Comparison of ENCODE assay signal across 29 cellular contexts in the genomic region with DNA sequence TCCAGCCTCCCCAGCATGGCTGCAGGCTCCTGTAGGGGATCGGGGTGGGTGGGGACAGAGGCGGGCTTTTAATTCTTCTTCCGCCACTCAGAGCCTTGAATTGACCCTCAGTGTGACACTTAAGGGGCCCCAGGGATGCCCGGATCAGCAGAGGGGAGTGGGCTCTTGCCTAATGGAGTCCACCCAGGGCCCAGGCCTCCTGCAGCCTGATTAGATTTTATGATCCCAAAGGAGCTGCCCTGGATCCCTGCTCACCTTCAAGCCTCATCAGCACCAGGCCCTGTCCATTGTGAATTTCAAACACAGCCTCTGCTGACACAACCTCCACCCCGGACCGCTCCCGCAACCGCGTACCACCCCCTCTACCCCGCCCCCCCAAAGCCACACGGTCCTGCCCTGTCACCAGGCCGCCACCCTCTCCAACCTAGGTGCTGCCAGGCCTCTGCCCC.
DNase-seq lines count a peak whose midpoint lies in the region; ATAC-seq, FAIRE-seq and TF ChIP-seq lines count a peak whose summit lies in the region.
"Had no signal": no experiment of that assay in that cellular context is flagged by ENCODE, and none has a peak within 500 bp of the region (broad histone marks: within the 10 kb centered on the region; RNA-seq: fewer than 3 reads in every experiment).

No MANE protein-coding gene starts in this region.

- no peaks in the 10 kb centered on the region for H3K4me1 ChIP-seq in kidney (ENCODE audit: control insufficient read depth in 1 of 2, insufficient read depth in 1 of 2, low read depth in 1 of 2, low read length in 2 of 2)
- H3K4me1 ChIP-seq in aorta (ENCODE audit: control insufficient read depth in 1 of 2, insufficient read depth in 2 of 2, low read length in 2 of 2): no peaks in the 10 kb centered on the region
- H3K4me1 ChIP-seq: testis had no signal

- H3K9me3 ChIP-seq in kidney (ENCODE audit: control insufficient read depth in 1 of 2, low read length in 2 of 2): no peaks in the 10 kb centered on the region
- no peaks in the 10 kb centered on the region for H3K9me3 ChIP-seq in aorta (ENCODE audit: control insufficient read depth, low read length)
- H3K9me3 ChIP-seq: testis had no signal

- H3K9ac ChIP-seq in kidney (ENCODE audit: low read length in 2 of 2): no peak overlapping the region

- DNase-seq in cardiac septum (ENCODE audit: low spot score) (peak; percentile 41), Right ventricle myocardium superior (no peak), SW480 (ENCODE audit: low spot score) (peak; percentile 56), kidney (peak; percentile 52), aorta (peak; percentile 30 to 55), NCI-H1048 (lab: John Stamatoyannopoulos, UW) (no peak), DMS153 (lab: John Stamatoyannopoulos, UW) (no peak)
- no peak for DNase-seq in stimulated activated CD4-positive, alpha-beta T cell treated with anti-CD3 and anti-CD28 coated beads, Interleukin-12 subunit alpha, Interleukin-12 subunit beta, amount 100 ng/mL, for 4 hours
- DNase-seq: activated CD4-positive, alpha-beta T cell treated with anti-CD3 and anti-CD28 coated beads, Interleukin-2, amount 10 ng/mL, durations not matched to agents 24 days and 14 days; activated CD8-positive, alpha-beta memory T cell treated with anti-CD3 and anti-CD28 coated beads for 24 hours; activated gamma-delta T cell; activated naive CD8-positive, alpha-beta T cell treated with anti-CD3 and anti-CD28 coated beads, Interleukin-2, amount 50 U/mL, for 24 hours; activated T-cell treated with anti-CD3 and anti-CD28 coated beads for 4 hours; CD8-positive, alpha-beta memory T cell; central memory CD4-positive, alpha-beta T cell; HFFc6; IMR-90; mammary epithelial cell; MV-4-11; NCI-H1436 treated with DMSO at 0.1 percent for 48 hours; NCI-H446; SIG-M5; stimulated activated naive CD4-positive, alpha-beta T cell; T-cell; testis; WERI-Rb-1 had no signal

- H3K36me3 ChIP-seq in kidney (ENCODE audit: control insufficient read depth in 1 of 2, insufficient read depth in 2 of 2, low read length in 2 of 2): no peaks in the 10 kb centered on the region
- no peaks in the 10 kb centered on the region for H3K36me3 ChIP-seq in aorta (ENCODE audit: control insufficient read depth in 1 of 2, insufficient read depth in 2 of 2, low read length in 1 of 2)
- H3K36me3 ChIP-seq: WERI-Rb-1 had no signal

- intact Hi-C loops in cardiac septum (cut with DNase I): no loop called here
- intact Hi-C loops in Right ventricle myocardium superior (cut with DNase I): no loop called here
- intact Hi-C loops in kidney (cut with DNase I): no loop called here
- intact Hi-C loops in aorta (cut with DNase I): no loop called here

- no peaks in the 10 kb centered on the region for H3K27me3 ChIP-seq in aorta (ENCODE audit: control insufficient read depth in 1 of 2, insufficient read depth in 2 of 2, low read length in 1 of 2)
- H3K27me3 ChIP-seq: testis had no signal

- WGBS in aorta, 2 donors: 80 to 83% methylated on average over 12 of the region's 12 CpGs

- no peak for TF ChIP-seq CTCF in kidney (IDR thresholded peaks at IDR 0.05; ENCODE audit: borderline replicate concordance, extremely low read depth, insufficient read depth)

- no peak for FAIRE-seq in kidney (lab: Jason Lieb, UNC)
- FAIRE-seq: frontal cortex, GM12892, RCC 7860 had no signal

- ATAC-seq in Right ventricle myocardium superior (ENCODE audit: poor library complexity) (no peak), aorta (ENCODE audit: low FRiP score) (no peak)
- ATAC-seq: activated naive CD8-positive, alpha-beta T cell treated with anti-CD3 and anti-CD28 coated beads, Interleukin-2, amount 50 U/mL, for 24 hours; T-cell had no signal

- H3K27ac ChIP-seq in kidney (ENCODE audit: low read depth in 2 of 2, low read length in 2 of 2): no peak overlapping the region
- no peak overlapping the region for H3K27ac ChIP-seq in aorta (ENCODE audit: low read depth in 1 of 2, low read length in 2 of 2)
- H3K27ac ChIP-seq: testis, WERI-Rb-1 had no signal

- H3K4me3 ChIP-seq in kidney (ENCODE audit: low read length in 2 of 2): no peak overlapping the region
- H3K4me3 ChIP-seq in aorta (ENCODE audit: low read length in 2 of 2): no peak overlapping the region
- H3K4me3 ChIP-seq: testis had no signal

Comparison
In these comparisons a context has a peak if more than half of its experiments do, and no peak if none do; other contexts are left out.
1. DNase-seq: peak in cardiac septum (single experiment), SW480 (single experiment), kidney (single experiment) and aorta (2 of 2); none in Right ventricle myocardium superior (single experiment), NCI-H1048 (single experiment), DMS153 (single experiment) and stimulated activated CD4-positive, alpha-beta T cell treated with anti-CD3 and anti-CD28 coated beads, Interleukin-12 subunit alpha, Interleukin-12 subunit beta, amount 100 ng/mL, for 4 hours (single experiment).